21 cellular contexts compared by ENCODE assay signal in the genomic region with DNA sequence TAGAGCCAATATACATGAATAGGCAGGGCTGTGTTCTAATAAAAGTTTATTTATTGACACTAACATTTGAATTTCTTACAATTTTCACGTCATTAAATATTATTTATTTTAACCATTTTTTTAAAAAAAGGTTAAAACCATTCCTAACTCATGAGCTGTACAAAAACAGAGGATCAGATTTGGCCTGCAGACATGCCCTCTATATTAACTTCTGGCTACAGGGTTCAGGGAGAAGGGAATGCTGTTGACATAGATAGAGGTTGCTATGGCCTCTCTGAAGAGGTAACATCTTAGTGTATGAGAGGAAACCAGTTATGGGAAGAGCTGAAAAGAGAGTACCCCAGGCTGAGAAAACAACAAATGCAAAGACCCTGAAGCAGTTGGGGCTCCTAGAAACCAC.
"Had no signal": no experiment of that assay in that cellular context is flagged by ENCODE, and none has a peak within 500 bp of the region (broad histone marks: within the 10 kb centered on the region; RNA-seq: fewer than 3 reads in every experiment).

No MANE protein-coding gene starts in this region.

- DNase-seq: activated CD4-positive, alpha-beta memory T cell treated with anti-CD3 and anti-CD28 coated beads, Interleukin-2, amount 10 ng/mL, durations not matched to agents 7 days and 5 days; activated CD4-positive, alpha-beta T cell treated with anti-CD3 and anti-CD28 coated beads for 4 hours; activated naive CD4-positive, alpha-beta T cell treated with anti-CD3 and anti-CD28 coated beads, Interleukin-2, amount 10 ng/mL, durations not matched to agents 7 days and 5 days; activated T-cell treated with anti-CD3 and anti-CD28 coated beads, Interleukin-2, amount 50 U/mL, for 24 hours; adrenal gland; body of pancreas; effector memory CD4-positive, alpha-beta T cell; gastrocnemius medialis; heart right ventricle; islet precursor cell; left lung; mucosa of descending colon; naive thymus-derived CD4-positive, alpha-beta T cell; stimulated activated CD4-positive, alpha-beta T cell treated with anti-CD3 and anti-CD28 coated beads, Interleukin-2, amount 100 ng/mL, for 48 hours; stimulated activated naive B cell treated with anti-CD40 and anti-IgM and Interleukin-4, amounts not matched to agents 10 μg/mL and 1 μg/mL and 100 μg/mL, for 72 hours had no signal

- H3K9me3 Mint-ChIP-seq: activated CD4-positive, alpha-beta memory T cell treated with anti-CD3 and anti-CD28 coated beads, Interleukin-2, amount 10 ng/mL, durations not matched to agents 7 days and 5 days; activated T-cell treated with anti-CD3 and anti-CD28 coated beads, Interleukin-2, amount 50 U/mL, for 24 hours; dendritic cell treated with granulocyte-macrophage colony-stimulating factor and Interleukin-4, amounts not matched to agents 40 ng/mL and 50 ng/mL, for 4 days; stimulated activated naive B cell treated with anti-CD40 and anti-IgM and Interleukin-4, amounts not matched to agents 10 μg/mL and 1 μg/mL and 100 μg/mL, for 72 hours; WTC11 had no signal

- H2AFZ ChIP-seq: parathyroid adenoma had no signal

- H3K4me3 ChIP-seq: adrenal gland, body of pancreas, gastrocnemius medialis, heart right ventricle, left lung, mucosa of descending colon, tibial nerve, vagina had no signal

- H3K27ac Mint-ChIP-seq: activated CD4-positive, alpha-beta memory T cell treated with anti-CD3 and anti-CD28 coated beads, Interleukin-2, amount 10 ng/mL, durations not matched to agents 7 days and 5 days; activated naive CD4-positive, alpha-beta T cell treated with anti-CD3 and anti-CD28 coated beads, Interleukin-2, amount 10 ng/mL, durations not matched to agents 7 days and 5 days; activated T-cell treated with anti-CD3 and anti-CD28 coated beads, Interleukin-2, amount 50 U/mL, for 24 hours; naive thymus-derived CD4-positive, alpha-beta T cell; stimulated activated naive B cell treated with anti-CD40 and anti-IgM and Interleukin-4, amounts not matched to agents 10 μg/mL and 1 μg/mL and 100 μg/mL, for 72 hours; WTC11 had no signal

- H3K27me3 ChIP-seq: adrenal gland, body of pancreas, gastrocnemius medialis, heart right ventricle, left lung, tibial nerve, vagina had no signal

- H3K27ac ChIP-seq: adrenal gland, body of pancreas, gastrocnemius medialis, left lung, parathyroid adenoma, tibial nerve, vagina had no signal

- H3K36me3 Mint-ChIP-seq: activated naive CD4-positive, alpha-beta T cell treated with anti-CD3 and anti-CD28 coated beads, Interleukin-2, amount 10 ng/mL, durations not matched to agents 7 days and 5 days; stimulated activated naive B cell treated with anti-CD40 and anti-IgM and Interleukin-4, amounts not matched to agents 10 μg/mL and 1 μg/mL and 100 μg/mL, for 72 hours; WTC11 had no signal

- ATAC-seq: body of pancreas; gastrocnemius medialis; heart right ventricle; left lung; mucosa of descending colon; naive thymus-derived CD4-positive, alpha-beta T cell; stimulated activated naive B cell treated with anti-CD40 and anti-IgM and Interleukin-4, amounts not matched to agents 10 μg/mL and 1 μg/mL and 100 μg/mL, for 72 hours; WTC11 had no signal

- FAIRE-seq: TTC549 had no signal

- H3K79me2 ChIP-seq: parathyroid adenoma had no signal

- H3K9me3 ChIP-seq: adrenal gland, body of pancreas, gastrocnemius medialis, heart right ventricle, left lung, mucosa of descending colon, tibial nerve, vagina had no signal

- H3K36me3 ChIP-seq: adrenal gland, gastrocnemius medialis, heart right ventricle, left lung, tibial nerve, vagina had no signal

- H3K4me1 ChIP-seq: adrenal gland, gastrocnemius medialis, parathyroid adenoma had no signal

- H3K27me3 Mint-ChIP-seq: activated CD4-positive, alpha-beta memory T cell treated with anti-CD3 and anti-CD28 coated beads, Interleukin-2, amount 10 ng/mL, durations not matched to agents 7 days and 5 days; activated naive CD4-positive, alpha-beta T cell treated with anti-CD3 and anti-CD28 coated beads, Interleukin-2, amount 10 ng/mL, durations not matched to agents 7 days and 5 days; activated T-cell treated with anti-CD3 and anti-CD28 coated beads, Interleukin-2, amount 50 U/mL, for 24 hours; dendritic cell treated with granulocyte-macrophage colony-stimulating factor and Interleukin-4, amounts not matched to agents 40 ng/mL and 50 ng/mL, for 4 days; stimulated activated naive B cell treated with anti-CD40 and anti-IgM and Interleukin-4, amounts not matched to agents 10 μg/mL and 1 μg/mL and 100 μg/mL, for 72 hours had no signal

- H3K9ac ChIP-seq: parathyroid adenoma had no signal

- H3K4me3 Mint-ChIP-seq: activated CD4-positive, alpha-beta memory T cell treated with anti-CD3 and anti-CD28 coated beads, Interleukin-2, amount 10 ng/mL, durations not matched to agents 7 days and 5 days; activated naive CD4-positive, alpha-beta T cell treated with anti-CD3 and anti-CD28 coated beads, Interleukin-2, amount 10 ng/mL, durations not matched to agents 7 days and 5 days; activated T-cell treated with anti-CD3 and anti-CD28 coated beads, Interleukin-2, amount 50 U/mL, for 24 hours; dendritic cell treated with granulocyte-macrophage colony-stimulating factor and Interleukin-4, amounts not matched to agents 40 ng/mL and 50 ng/mL, for 4 days; naive thymus-derived CD4-positive, alpha-beta T cell; stimulated activated naive B cell treated with anti-CD40 and anti-IgM and Interleukin-4, amounts not matched to agents 10 μg/mL and 1 μg/mL and 100 μg/mL, for 72 hours; WTC11 had no signal
